ENCODE assay signal across 9 cellular contexts in genomic region chr9:93955356-93956182, GRCh38. TPM values are rescaled to one million over a fixed set of nuclear protein-coding genes. Genes with fewer than 3 reads are reported as not detected.
DNase-seq lines count a peak whose midpoint lies in the region; ATAC-seq and TF ChIP-seq lines count a peak whose summit lies in the region.
"Had no signal": no experiment of that assay in that cellular context is flagged by ENCODE, and none has a peak within 500 bp of the region (broad histone marks: within the 10 kb centered on the region; RNA-seq: fewer than 3 reads in every experiment).

No MANE protein-coding gene starts in this region.

- ATAC-seq in HG03439 (IDR thresholded peaks at IDR 0.05; ENCODE audit: unreplicated experiment), result no peak
- ATAC-seq in left colon, result no peak

- intact Hi-C loops in tibial artery (cut with DNase I; ENCODE audit: low total_unique reads), result no loop called here
- intact Hi-C loops in left colon (cut with DNase I, micrococcal nuclease), result no loop called here

- H3K27me3 ChIP-seq in tibial artery, result peaks cover 4 to 98% of the 10 kb centered on the region in 2 donors

- DNase-seq in activated CD8-positive, alpha-beta memory T cell treated with anti-CD3 and anti-CD28 coated beads for 24 hours, result peak; percentile 61
- no peak for DNase-seq in activated CD8-positive, alpha-beta memory T cell treated with anti-CD3 and anti-CD28 coated beads, Interleukin-2, amount 50 U/mL, for 4 hours
- DNase-seq in activated CD4-positive, alpha-beta T cell treated with anti-CD3 and anti-CD28 coated beads, Interleukin-2, amount 10 ng/mL, durations not matched to agents 7 days and 5 days, result peak; percentile 31
- DNase-seq in tibial artery (no peak), UCSD-AML1 (lab: John Stamatoyannopoulos, UW; ENCODE audit: unreplicated experiment) (no peak), left colon (no peak)
- DNase-seq: DND-41 had no signal

- no peak for TF ChIP-seq CTCF in tibial artery (IDR thresholded peaks at IDR 0.05)

- POLR2A ChIA-PET in activated CD4-positive, alpha-beta T cell treated with anti-CD3 and anti-CD28 coated beads, Interleukin-2, amount 10 ng/mL, durations not matched to agents 7 days and 5 days (lab: Charles Lee), result no interaction called here

- peak overlapping the region; percentile 48 for H3K4me3 ChIP-seq in iPS-18c (ENCODE audit: insufficient read depth, low read depth, low read length)
- peak overlapping the region; percentile 34 to 51 for H3K4me3 ChIP-seq in tibial artery

- H3K9me3 Mint-ChIP-seq in activated CD4-positive, alpha-beta T cell treated with anti-CD3 and anti-CD28 coated beads, Interleukin-2, amount 10 ng/mL, durations not matched to agents 7 days and 5 days, result peaks cover under 1% of the 10 kb centered on the region

- peak overlapping the region; percentile 64 for H3K4me3 Mint-ChIP-seq in activated CD4-positive, alpha-beta T cell treated with anti-CD3 and anti-CD28 coated beads, Interleukin-2, amount 10 ng/mL, durations not matched to agents 7 days and 5 days

- peak overlapping the region; percentile 67 for H3K27ac Mint-ChIP-seq in activated CD4-positive, alpha-beta T cell treated with anti-CD3 and anti-CD28 coated beads, Interleukin-2, amount 10 ng/mL, durations not matched to agents 7 days and 5 days

- H3K27ac ChIP-seq in tibial artery, result no peak overlapping the region

- peaks cover 74% of the 10 kb centered on the region for H3K27me3 Mint-ChIP-seq in activated CD4-positive, alpha-beta T cell treated with anti-CD3 and anti-CD28 coated beads, Interleukin-2, amount 10 ng/mL, durations not matched to agents 7 days and 5 days

- H3K4me1 Mint-ChIP-seq in activated CD4-positive, alpha-beta T cell treated with anti-CD3 and anti-CD28 coated beads, Interleukin-2, amount 10 ng/mL, durations not matched to agents 7 days and 5 days, result peaks cover 32% of the 10 kb centered on the region

- H3K9me3 ChIP-seq in iPS-18c (ENCODE audit: control insufficient read depth, insufficient read depth, low read length) (peaks cover 4% of the 10 kb centered on the region), tibial artery (no peaks in the 10 kb centered on the region)

- peaks cover 11% of the 10 kb centered on the region for H3K36me3 Mint-ChIP-seq in activated CD4-positive, alpha-beta T cell treated with anti-CD3 and anti-CD28 coated beads, Interleukin-2, amount 10 ng/mL, durations not matched to agents 7 days and 5 days (ENCODE audit: low read depth)

- H3K36me3 ChIP-seq in tibial artery, result no peaks in the 10 kb centered on the region

- CTCF ChIA-PET in activated CD4-positive, alpha-beta T cell treated with anti-CD3 and anti-CD28 coated beads, Interleukin-2, amount 10 ng/mL, durations not matched to agents 7 days and 5 days (lab: Charles Lee), result no interaction called here

- peaks cover 0 to 80% (median 72%) of the 10 kb centered on the region in 4 donors for H3K4me1 ChIP-seq in tibial artery

RNA-seq across cellular contexts. Expression of gene BARX1, which starts 0.4 kb away (rescaled TPM):
- total RNA-seq in activated CD4-positive, alpha-beta T cell treated with anti-CD3 and anti-CD28 coated beads, Interleukin-2, amount 10 ng/mL, durations not matched to agents 7 days and 5 days, result not detected
- under 1 TPM in 1 of 2 donors, not detected in 1; 0.18 TPM for total RNA-seq in left colon

Comparison
In these comparisons a context has a peak if more than half of its experiments do, and no peak if none do; other contexts are left out.
1. DNase-seq: peak in activated CD8-positive, alpha-beta memory T cell treated with anti-CD3 and anti-CD28 coated beads for 24 hours (single experiment) and activated CD4-positive, alpha-beta T cell treated with anti-CD3 and anti-CD28 coated beads, Interleukin-2, amount 10 ng/mL, durations not matched to agents 7 days and 5 days (single experiment); none in activated CD8-positive, alpha-beta memory T cell treated with anti-CD3 and anti-CD28 coated beads, Interleukin-2, amount 50 U/mL, for 4 hours (single experiment), tibial artery (0 of 2), UCSD-AML1 (single experiment) and left colon (0 of 2).